Comparison of ENCODE assay signal across 25 cellular contexts in the genomic region with DNA sequence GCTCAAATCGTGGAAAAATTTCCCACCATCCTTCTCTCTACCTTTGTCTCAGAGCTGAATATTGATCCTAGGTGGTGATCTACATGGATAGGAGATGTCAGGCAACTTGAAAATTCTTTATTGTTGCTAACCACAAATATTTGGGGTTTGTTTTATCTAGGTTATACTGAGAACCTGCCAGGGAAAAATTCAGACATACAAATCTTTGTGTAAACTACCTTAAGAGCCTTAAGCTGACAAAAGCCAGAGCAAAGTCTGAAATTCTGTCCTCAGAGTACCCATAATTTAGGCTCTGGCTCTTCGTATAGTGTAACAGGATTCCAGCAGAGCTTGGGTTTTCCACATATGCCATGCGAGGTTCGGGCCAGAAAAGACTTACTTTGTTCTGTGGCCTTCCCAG.
DNase-seq lines count a peak whose midpoint lies in the region; ATAC-seq, FAIRE-seq and TF ChIP-seq lines count a peak whose summit lies in the region.
"Had no signal": no experiment of that assay in that cellular context is flagged by ENCODE, and none has a peak within 500 bp of the region (broad histone marks: within the 10 kb centered on the region; RNA-seq: fewer than 3 reads in every experiment).

No MANE protein-coding gene starts in this region.

- FAIRE-seq in astrocyte (lab: Jason Lieb, UNC) = no peak
- FAIRE-seq: GM18507 had no signal

- TF ChIP-seq CTCF in astrocyte (IDR thresholded peaks at IDR 0.05; ENCODE audit: insufficient read depth, low read depth, low read length) = no peak
- TF ChIP-seq CTCF in hepatocyte (IDR thresholded peaks at IDR 0.05; ENCODE audit: poor library complexity) = no peak

- H3K27me3 ChIP-seq in astrocyte (ENCODE audit: insufficient read depth, low read length) (no peaks in the 10 kb centered on the region), hepatocyte (no peaks in the 10 kb centered on the region), stomach smooth muscle (ENCODE audit: control insufficient read depth in 1 of 2, insufficient read depth in 2 of 2, low read length in 2 of 2) (no peaks in the 10 kb centered on the region)
- H3K27me3 ChIP-seq: Peyer's patch had no signal

- H3K4me3 Mint-ChIP-seq in astrocyte (ENCODE audit: unreplicated experiment) = no peak overlapping the region
- H3K4me3 Mint-ChIP-seq: B cell; CD8-positive, alpha-beta memory T cell; GM23338 had no signal

- no peaks in the 10 kb centered on the region for H3K9me3 ChIP-seq in astrocyte (ENCODE audit: insufficient read depth, low read depth, low read length)
- H3K9me3 ChIP-seq in hepatocyte (ENCODE audit: low read depth) = no peaks in the 10 kb centered on the region
- H3K9me3 ChIP-seq in stomach smooth muscle (ENCODE audit: control insufficient read depth in 2 of 2, low read length in 2 of 2) = no peaks in the 10 kb centered on the region
- H3K9me3 ChIP-seq: Peyer's patch, SK-N-SH had no signal

- ATAC-seq in HG03469 (IDR thresholded peaks at IDR 0.05; ENCODE audit: unreplicated experiment) = no peak
- ATAC-seq: GM23338 had no signal

- H3K27ac ChIP-seq in astrocyte (ENCODE audit: low read depth, low read length) (no peak overlapping the region), hepatocyte (peak overlapping the region; percentile 77), stomach smooth muscle (ENCODE audit: low read length) (peak overlapping the region; percentile 41)
- H3K27ac ChIP-seq: C4-2B had no signal

- H2AFZ ChIP-seq in astrocyte (ENCODE audit: low read depth, low read length) (no peak overlapping the region), hepatocyte (no peak overlapping the region)

- H3K27ac Mint-ChIP-seq in astrocyte (ENCODE audit: unreplicated experiment) = no peak overlapping the region
- H3K27ac Mint-ChIP-seq: B cell; CD8-positive, alpha-beta memory T cell; GM23338 had no signal

- WGBS in hepatocyte (ENCODE audit: low lambda C conversion rate, missing lambda C conversion rate) = 25% methylated on average over 4 of the region's 4 CpGs

- H3K36me3 Mint-ChIP-seq in astrocyte (ENCODE audit: low read depth, unreplicated experiment) = no peaks in the 10 kb centered on the region
- H3K36me3 Mint-ChIP-seq: CD8-positive, alpha-beta memory T cell had no signal

- H3K4me2 ChIP-seq in astrocyte (ENCODE audit: low read length) = no peak overlapping the region
- H3K4me2 ChIP-seq in hepatocyte = peak overlapping the region; percentile 20
- H3K4me2 ChIP-seq: GM23338, SK-N-SH had no signal

- H3K4me1 Mint-ChIP-seq in astrocyte (ENCODE audit: low read depth, unreplicated experiment) = peaks cover 12% of the 10 kb centered on the region
- H3K4me1 Mint-ChIP-seq: B cell; CD8-positive, alpha-beta memory T cell; GM23338 had no signal

- H3K79me2 ChIP-seq in astrocyte (ENCODE audit: insufficient read depth, low read length) (no peaks in the 10 kb centered on the region), hepatocyte (no peaks in the 10 kb centered on the region)

- peaks cover 13% of the 10 kb centered on the region for H3K27me3 Mint-ChIP-seq in astrocyte (ENCODE audit: low read depth, unreplicated experiment)

- no peak overlapping the region for H3K4me3 ChIP-seq in astrocyte (ENCODE audit: insufficient read depth, low read depth, low read length)
- H3K4me3 ChIP-seq in hepatocyte = no peak overlapping the region
- no peak overlapping the region for H3K4me3 ChIP-seq in stomach smooth muscle (ENCODE audit: low read length in 2 of 2)
- H3K4me3 ChIP-seq: GM23338, Peyer's patch had no signal

- H3K9ac ChIP-seq in astrocyte (ENCODE audit: low read length) (peak overlapping the region; percentile 37), stomach smooth muscle (ENCODE audit: low read length in 2 of 2) (no peak overlapping the region)
- H3K9ac ChIP-seq: SK-N-SH had no signal

- H3K4me1 ChIP-seq in astrocyte (ENCODE audit: insufficient read depth, low read length) (peaks cover 11% of the 10 kb centered on the region), hepatocyte (ENCODE audit: insufficient read depth) (no peaks in the 10 kb centered on the region), stomach smooth muscle (ENCODE audit: control insufficient read depth, insufficient read depth, low read length) (peaks cover 19% of the 10 kb centered on the region)

- H4K20me1 ChIP-seq in astrocyte (ENCODE audit: insufficient read depth, low read length) (no peaks in the 10 kb centered on the region), hepatocyte (ENCODE audit: insufficient read depth, poor library complexity, severe bottlenecking) (no peaks in the 10 kb centered on the region)

- H3K9me2 ChIP-seq in hepatocyte (replicated peaks; ENCODE audit: insufficient read depth) = no peaks in the 10 kb centered on the region
- H3K9me2 ChIP-seq: SK-N-SH had no signal

- H3K9me3 Mint-ChIP-seq in astrocyte (ENCODE audit: unreplicated experiment) = peaks cover 4% of the 10 kb centered on the region
- H3K9me3 Mint-ChIP-seq: GM23338 had no signal

- H3K36me3 ChIP-seq in astrocyte (ENCODE audit: insufficient read depth, low read length) (no peaks in the 10 kb centered on the region), hepatocyte (replicated peaks; ENCODE audit: insufficient read depth, low read depth) (no peaks in the 10 kb centered on the region), stomach smooth muscle (ENCODE audit: control insufficient read depth in 2 of 2, insufficient read depth in 2 of 2, low read length in 2 of 2) (no peaks in the 10 kb centered on the region)
- H3K36me3 ChIP-seq: Peyer's patch had no signal

- DNase-seq in M059J (ENCODE audit: low read depth) (peak; percentile 23), astrocyte (ENCODE audit: low read depth) (peak; percentile 61), hepatocyte (ENCODE audit: low spot score) (peak; percentile 48), ecto neural progenitor cell (ENCODE audit: low spot score) (no peak), NCI-H69 (lab: John Stamatoyannopoulos, UW) (no peak)
- DNase-seq: CD8-positive, alpha-beta memory T cell; DMS153; DND-41; HCEC 1CT; KG1; NCI-H1048; NCI-H1417; NCI-H1694; NCI-H2029 treated with DMSO at 0.1 percent for 48 hours; NCI-H446 treated with DMSO at 0.1 percent for 48 hours; SIG-M5; SK-N-SH; SW 1271 had no signal

Comparison
In these comparisons a context has a peak if more than half of its experiments do, and no peak if none do; other contexts are left out.
1. DNase-seq: peak in M059J (single experiment), astrocyte (single experiment) and hepatocyte (single experiment); none in ecto neural progenitor cell (single experiment) and NCI-H69 (single experiment).